1 cellular context compared by ENCODE assay signal in the genomic region with DNA sequence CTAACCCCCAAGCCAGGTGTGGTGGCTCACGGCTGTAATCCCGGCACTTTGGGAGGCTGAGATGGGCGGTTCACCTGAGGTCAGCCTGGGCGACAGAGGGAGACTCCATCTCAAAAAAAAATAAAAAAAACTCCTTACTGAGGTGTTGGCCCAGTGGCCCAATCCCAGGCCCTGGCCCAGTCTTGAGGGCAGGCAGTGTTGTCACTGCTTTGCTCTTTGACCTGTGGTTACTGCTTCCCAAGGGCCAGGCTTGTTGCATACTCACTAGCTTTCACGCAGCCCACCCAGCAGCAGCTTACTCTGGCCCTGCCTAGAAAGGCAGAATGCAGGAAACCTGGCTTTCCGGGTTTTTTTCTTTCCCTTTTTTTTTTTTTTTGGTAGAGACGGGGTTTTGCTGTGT.
TF ChIP-seq lines count a peak whose summit lies in the region.

No MANE protein-coding gene starts in this region.

TF ChIP-seq in GM12878, 131 proteins besides CTCF, POLR2A, EP300 and RAD21:
- TF ChIP-seq JUND (IDR thresholded peaks at IDR 0.05; ENCODE audit: low read depth, low read length) (no peak), BCLAF1 (IDR thresholded peaks at IDR 0.05) (no peak)
TF ChIP-seq in GM12878: peak in this region for 0.
